17 cellular contexts compared by ENCODE assay signal in the genomic region with DNA sequence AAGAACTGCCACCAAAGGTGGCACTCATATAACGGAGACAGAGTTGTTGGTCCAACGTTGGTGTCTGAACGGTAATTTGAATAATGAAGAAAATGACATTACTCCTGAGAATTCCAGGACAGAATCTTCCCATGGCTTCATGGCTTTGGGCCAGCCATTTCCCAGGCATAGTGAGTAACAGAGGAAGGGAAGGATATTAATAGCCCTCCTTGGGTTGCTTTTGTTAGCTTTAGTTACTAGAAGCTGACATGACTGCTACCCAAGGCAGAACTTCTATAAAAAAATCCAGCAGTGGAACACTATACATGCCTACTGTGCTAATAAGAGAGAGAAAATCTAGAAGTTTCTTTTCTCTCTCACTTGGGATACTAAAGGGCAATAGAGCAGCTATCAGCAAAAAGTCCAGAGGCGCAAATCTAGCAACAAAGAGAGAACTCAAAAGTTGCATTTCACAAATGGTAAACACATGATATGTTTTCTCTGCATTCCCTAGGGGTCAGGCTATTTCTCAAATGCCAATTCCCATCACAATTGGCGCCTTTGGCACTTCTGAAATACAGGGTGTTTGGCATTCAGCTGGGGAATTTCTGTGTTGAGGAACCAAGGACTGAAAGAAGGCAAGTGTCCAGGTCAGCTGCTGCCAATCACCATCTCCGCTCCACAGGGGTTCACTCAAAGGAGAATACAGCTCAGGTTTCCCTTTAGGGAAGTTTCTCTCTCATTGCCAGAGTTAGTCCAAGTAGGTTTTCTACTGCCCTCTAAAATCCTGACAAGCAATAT.
A peak's percentile ranks its signal among the peaks of the same experiment; 100 is the strongest.
DNase-seq lines count a peak whose midpoint lies in the region; ATAC-seq, FAIRE-seq and TF ChIP-seq lines count a peak whose summit lies in the region.
"Had no signal": no experiment of that assay in that cellular context is flagged by ENCODE, and none has a peak within 500 bp of the region (broad histone marks: within the 10 kb centered on the region; RNA-seq: fewer than 3 reads in every experiment).

No MANE protein-coding gene starts in this region.

- POLR2A ChIA-PET in H1 (lab: Charles Lee; ENCODE audit: partially characterized antibody), result no interaction called here

- no peak for TF ChIP-seq POLR2A in H1 (IDR thresholded peaks at IDR 0.05; ENCODE audit: control extremely low read depth in 1 of 2, low read depth in 2 of 2, low read length in 2 of 2)
- TF ChIP-seq POLR2A in GM12891 (IDR thresholded peaks at IDR 0.05; ENCODE audit: low read depth, low read length), result no peak

- H3K36me3 ChIP-seq in heart right ventricle (no peaks in the 10 kb centered on the region), right atrium auricular region (no peaks in the 10 kb centered on the region), H1 (ENCODE audit: control insufficient read depth in 2 of 4, insufficient read depth in 4 of 4, low read length in 3 of 4) (no peaks in the 10 kb centered on the region), mesendoderm (ENCODE audit: control insufficient read depth, insufficient read depth, low read length) (no peaks in the 10 kb centered on the region), ascending aorta (no peaks in the 10 kb centered on the region)
- H3K36me3 ChIP-seq: left lung had no signal

- peak in 7 of 8 donors; percentile 24 to 77 (median 62) for ATAC-seq in heart right ventricle
- ATAC-seq: HepG2, left lung had no signal

- H3K9me3 ChIP-seq in heart right ventricle (peaks cover 0 to 12% (median 0%) of the 10 kb centered on the region in 11 donors), right atrium auricular region (no peaks in the 10 kb centered on the region), H1 (ENCODE audit: insufficient read depth in 2 of 2, low read depth in 1 of 2, low read length in 1 of 2) (no peaks in the 10 kb centered on the region), ascending aorta (no peaks in the 10 kb centered on the region)

- no peak for TF ChIP-seq RAD21 in H1 (IDR thresholded peaks at IDR 0.05 in 1 of 2, conservative IDR thresholded peaks at IDR 0.05 in 1 of 2; ENCODE audit: low read depth in 2 of 2, low read length in 2 of 2)

- no peaks in the 10 kb centered on the region for H3K36me3 Mint-ChIP-seq in activated naive CD4-positive, alpha-beta T cell treated with anti-CD3 and anti-CD28 coated beads, Interleukin-2, amount 10 ng/mL, durations not matched to agents 7 days and 5 days

- H3K79me2 ChIP-seq in H1 (ENCODE audit: control insufficient read depth in 1 of 2, insufficient read depth in 2 of 2, low read length in 2 of 2) (no peaks in the 10 kb centered on the region), mesendoderm (ENCODE audit: control insufficient read depth, insufficient read depth, low read length) (no peaks in the 10 kb centered on the region)

- no peaks in the 10 kb centered on the region for H3K27me3 Mint-ChIP-seq in activated naive CD4-positive, alpha-beta T cell treated with anti-CD3 and anti-CD28 coated beads, Interleukin-2, amount 10 ng/mL, durations not matched to agents 7 days and 5 days

- H3K23me2 ChIP-seq in H1 (ENCODE audit: low read depth, low read length), result no peaks in the 10 kb centered on the region

- peak; percentile 73 for FAIRE-seq in H1 (lab: Jason Lieb, UNC)
- FAIRE-seq in GM12891 (lab: Jason Lieb, UNC), result no peak
- FAIRE-seq: colon, frontal cortex, HepG2 had no signal

- no peaks in the 10 kb centered on the region for H3K79me1 ChIP-seq in H1 (ENCODE audit: low read depth, low read length)
- no peaks in the 10 kb centered on the region for H3K79me1 ChIP-seq in mesendoderm (ENCODE audit: low read length)

- H3K18ac ChIP-seq in H1 (ENCODE audit: extremely low read depth, low read length) (no peak overlapping the region), mesendoderm (ENCODE audit: low read length) (no peak overlapping the region)

- no peaks in the 10 kb centered on the region for H3K4me1 Mint-ChIP-seq in activated naive CD4-positive, alpha-beta T cell treated with anti-CD3 and anti-CD28 coated beads, Interleukin-2, amount 10 ng/mL, durations not matched to agents 7 days and 5 days

- TF ChIP-seq EP300 in H1 (IDR thresholded peaks at IDR 0.05; ENCODE audit: borderline replicate concordance in 1 of 2, low read depth in 2 of 2, low read length in 2 of 2), result no peak

- no peak overlapping the region for H3K56ac ChIP-seq in H1 (replicated peaks; ENCODE audit: insufficient read length, low read depth, low read length)
- H3K56ac ChIP-seq in mesendoderm (ENCODE audit: low read length), result no peak overlapping the region

- no peak overlapping the region for H2BK20ac ChIP-seq in H1 (ENCODE audit: low read length)

- H4K8ac ChIP-seq in H1 (ENCODE audit: extremely low read depth, insufficient read depth, low read length) (no peak overlapping the region), mesendoderm (ENCODE audit: low read depth, low read length) (no peak overlapping the region)

- DNase-seq in heart right ventricle (peak; percentile 23 to 32), right atrium auricular region (ENCODE audit: low spot score) (no peak), H1 (ENCODE audit: low read depth in 1 of 2, low spot score in 2 of 2) (peak; percentile 23 to 48), mesendoderm (peak; percentile 39), GM12891 (ENCODE audit: insufficient read length, low spot score) (no peak), ascending aorta (ENCODE audit: low spot score in 2 of 2) (no peak)
- DNase-seq in stimulated activated CD4-positive, alpha-beta T cell treated with anti-CD3 and anti-CD28 coated beads, Interleukin-4, amount 100 ng/mL, for 4 hours, result no peak
- DNase-seq in activated naive CD4-positive, alpha-beta T cell treated with anti-CD3 and anti-CD28 coated beads, Interleukin-2, amount 10 ng/mL, durations not matched to agents 7 days and 5 days, result no peak
- DNase-seq: activated CD4-positive, alpha-beta T cell treated with anti-CD3 and anti-CD28 coated beads, Interleukin-2, amount 50 U/mL, for 4 hours; Calu3; left lung; NCI-H1417; NCI-H526 treated with DMSO at 0.1 percent for 48 hours; RPMI8226 had no signal

- no peak overlapping the region for H3K14ac ChIP-seq in H1 (ENCODE audit: insufficient read length)

- H4K20me1 ChIP-seq in H1 (replicated peaks in 1 of 2; ENCODE audit: control insufficient read depth in 1 of 2, insufficient read depth in 2 of 2, low read length in 2 of 2), result no peaks in the 10 kb centered on the region

- H3K4me2 ChIP-seq in H1 (ENCODE audit: insufficient read depth in 1 of 2, low read depth in 2 of 2, low read length in 2 of 2) (peak overlapping the region in 1 of 2 experiments; percentile 16; a peak in 1 of 4 replicates), mesendoderm (ENCODE audit: low read length) (no peak overlapping the region)

- H3K27me3 ChIP-seq in heart right ventricle (no peaks in the 10 kb centered on the region), right atrium auricular region (no peaks in the 10 kb centered on the region), H1 (replicated peaks in 1 of 4; ENCODE audit: control insufficient read depth in 3 of 4, extremely low read depth in 1 of 4, insufficient read depth in 3 of 4, low read length in 3 of 4) (no peaks in the 10 kb centered on the region), mesendoderm (ENCODE audit: insufficient read depth, low read length, poor library complexity) (no peaks in the 10 kb centered on the region), ascending aorta (no peaks in the 10 kb centered on the region)
- H3K27me3 ChIP-seq: left lung had no signal

- H3K4ac ChIP-seq in H1 (replicated peaks; ENCODE audit: insufficient read length, low read depth, low read length) (no peak overlapping the region), mesendoderm (ENCODE audit: low read depth, low read length) (no peak overlapping the region)

- H2AK5ac ChIP-seq in H1 (ENCODE audit: low read depth, low read length) (no peak overlapping the region), mesendoderm (ENCODE audit: low read length) (no peak overlapping the region)

- intact Hi-C loops in heart right ventricle (cut with DNase I), result no loop called here
- intact Hi-C loops in ascending aorta (cut with DNase I), result no loop called here

- H3K27ac Mint-ChIP-seq in activated naive CD4-positive, alpha-beta T cell treated with anti-CD3 and anti-CD28 coated beads, Interleukin-2, amount 10 ng/mL, durations not matched to agents 7 days and 5 days, result no peak overlapping the region

- peaks cover 0 to 20% (median 0%) of the 10 kb centered on the region in 9 donors for H3K4me1 ChIP-seq in heart right ventricle
- H3K4me1 ChIP-seq in right atrium auricular region, result no peaks in the 10 kb centered on the region
- peaks cover 0 to 10% (median 0%) of the 10 kb centered on the region in 4 experiments; a peak in 1 of 7 replicates for H3K4me1 ChIP-seq in H1 (replicated peaks in 1 of 4; ENCODE audit: control insufficient read depth in 3 of 4, insufficient read depth in 4 of 4, low read length in 3 of 4)
- H3K4me1 ChIP-seq in mesendoderm (ENCODE audit: control insufficient read depth, low read depth, low read length), result no peaks in the 10 kb centered on the region
- H3K4me1 ChIP-seq in ascending aorta, result no peaks in the 10 kb centered on the region
- H3K4me1 ChIP-seq: left lung had no signal

- H3K23ac ChIP-seq in H1 (ENCODE audit: insufficient read length) (no peak overlapping the region), mesendoderm (ENCODE audit: low read length) (no peak overlapping the region)

- H2BK15ac ChIP-seq in H1 (ENCODE audit: low read length), result no peak overlapping the region
- no peak overlapping the region for H2BK15ac ChIP-seq in mesendoderm (replicated peaks; ENCODE audit: low read depth)

- H2AFZ ChIP-seq in H1 (ENCODE audit: low read length), result no peak overlapping the region

- no peak overlapping the region for H4K5ac ChIP-seq in H1 (ENCODE audit: insufficient read length, low read depth, low read length)
- H4K5ac ChIP-seq in mesendoderm (ENCODE audit: low read length), result no peak overlapping the region

- H3K27ac ChIP-seq in heart right ventricle (peak overlapping the region in 3 of 10 donors; percentile 50 to 59 (median 51)), right atrium auricular region (no peak overlapping the region), H1 (ENCODE audit: low read depth, low read length) (no peak overlapping the region), mesendoderm (ENCODE audit: low read depth, low read length) (no peak overlapping the region), ascending aorta (peak overlapping the region in 1 of 2 donors; percentile 36)
- H3K27ac ChIP-seq: left lung had no signal

- H2BK120ac ChIP-seq in H1 (replicated peaks; ENCODE audit: low read depth, low read length) (no peak overlapping the region), mesendoderm (ENCODE audit: low read depth, low read length) (no peak overlapping the region)

- no peak overlapping the region for H2BK12ac ChIP-seq in H1 (ENCODE audit: low read depth, low read length)

- H3K4me3 Mint-ChIP-seq in activated naive CD4-positive, alpha-beta T cell treated with anti-CD3 and anti-CD28 coated beads, Interleukin-2, amount 10 ng/mL, durations not matched to agents 7 days and 5 days, result no peak overlapping the region

- CTCF ChIA-PET in H1 (lab: Charles Lee; ENCODE audit: partially characterized antibody), result interaction anchor here (0.7 to 2.1 kb wide), 4 partner anchors 76 to 318 kb away, joined by 3 to 5 read pairs (median 4); no protein-coding TSS in a partner anchor
- CTCF ChIA-PET in activated naive CD4-positive, alpha-beta T cell treated with anti-CD3 and anti-CD28 coated beads, Interleukin-2, amount 10 ng/mL, durations not matched to agents 7 days and 5 days (lab: Charles Lee), result no interaction called here

- H4K91ac ChIP-seq in H1 (replicated peaks; ENCODE audit: insufficient read length, low read length), result no peak overlapping the region

- WGBS in heart right ventricle, 2 donors, result 60 to 62% methylated on average over 6 of the region's 6 CpGs
- WGBS in H1 (ENCODE audit: extremely low coverage in 1 of 2, insufficient coverage in 1 of 2, insufficient read length in 1 of 2, insufficient replicate concordance in 2 of 2, low coverage in 1 of 2, low lambda C conversion rate in 2 of 2, missing lambda C conversion rate in 1 of 2), 2 experiments, result 87% methylated on average over 6 of the region's 6 CpGs; no CpG with 5 or more reads in 1 of the 2 experiments
- no CpG with 5 or more reads among the region's 6 CpGs for WGBS in mesendoderm (ENCODE audit: extremely low coverage, insufficient coverage, low lambda C conversion rate)

- H3K4me3 ChIP-seq in heart right ventricle, result peak overlapping the region in 1 of 10 donors; percentile 0
- no peak overlapping the region for H3K4me3 ChIP-seq in right atrium auricular region
- H3K4me3 ChIP-seq in H1 (ENCODE audit: extremely low read depth in 1 of 4, insufficient read depth in 2 of 4, low read depth in 3 of 4, low read length in 4 of 4), result no peak overlapping the region
- no peak overlapping the region for H3K4me3 ChIP-seq in mesendoderm (ENCODE audit: low read length)
- H3K4me3 ChIP-seq in ascending aorta, result no peak overlapping the region
- H3K4me3 ChIP-seq: left lung had no signal

- H3K9ac ChIP-seq in H1 (replicated peaks in 1 of 4; ENCODE audit: extremely low read depth in 1 of 4, low read depth in 3 of 4, low read length in 3 of 4) (no peak overlapping the region), mesendoderm (ENCODE audit: low read length) (no peak overlapping the region)

- TF ChIP-seq CTCF in heart right ventricle (IDR thresholded peaks at IDR 0.05) (no peak), right atrium auricular region (IDR thresholded peaks at IDR 0.05) (no peak), H1 (IDR thresholded peaks at IDR 0.05; ENCODE audit: control extremely low read depth in 1 of 3, insufficient read depth in 1 of 3, low read depth in 1 of 3, low read length in 3 of 3) (no peak), ascending aorta (IDR thresholded peaks at IDR 0.05) (no peak)

- H3K9me3 Mint-ChIP-seq in activated naive CD4-positive, alpha-beta T cell treated with anti-CD3 and anti-CD28 coated beads, Interleukin-2, amount 10 ng/mL, durations not matched to agents 7 days and 5 days, result peaks cover 3% of the 10 kb centered on the region

- no peak overlapping the region for H2BK5ac ChIP-seq in H1 (ENCODE audit: low read depth, low read length)
- H2BK5ac ChIP-seq in mesendoderm (ENCODE audit: low read length), result no peak overlapping the region

Comparison
In these comparisons a context has a peak if more than half of its experiments do, and no peak if none do; other contexts are left out.
1. DNase-seq: peak in heart right ventricle (2 of 2), H1 (2 of 2) and mesendoderm (single experiment); none in right atrium auricular region (single experiment), stimulated activated CD4-positive, alpha-beta T cell treated with anti-CD3 and anti-CD28 coated beads, Interleukin-4, amount 100 ng/mL, for 4 hours (0 of 2), GM12891 (single experiment), activated naive CD4-positive, alpha-beta T cell treated with anti-CD3 and anti-CD28 coated beads, Interleukin-2, amount 10 ng/mL, durations not matched to agents 7 days and 5 days (single experiment) and ascending aorta (0 of 2).